ENCODE assay signal across 8 cellular contexts in the genomic region with DNA sequence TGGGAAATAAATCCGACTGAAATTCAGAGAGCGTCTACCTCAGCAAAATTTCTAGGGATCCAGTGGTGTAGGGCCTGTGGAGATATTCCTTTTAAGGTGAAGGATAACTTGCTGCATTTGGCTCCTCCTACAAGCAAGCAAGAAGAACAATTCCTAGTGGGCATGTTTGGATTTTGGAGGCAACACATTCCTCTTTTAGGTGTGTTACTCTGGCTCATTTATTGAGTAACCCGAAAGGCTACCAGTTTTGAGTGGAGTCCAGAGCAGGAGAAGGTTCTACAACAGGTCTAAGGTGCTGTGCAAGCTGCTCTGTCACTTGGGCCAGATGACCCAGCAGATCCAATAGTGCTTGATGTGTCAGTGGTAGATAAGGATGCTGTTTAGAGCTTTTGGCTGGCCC.
"Had no signal": no experiment of that assay in that cellular context is flagged by ENCODE, and none has a peak within 500 bp of the region (broad histone marks: within the 10 kb centered on the region; RNA-seq: fewer than 3 reads in every experiment).

No MANE protein-coding gene starts in this region.

- FAIRE-seq: G401.6, GM12878, GM12891, GM12892, GM18507, GM19239 had no signal

- DNase-seq: GDM1, GF-D8 had no signal

- ATAC-seq: GM12878 had no signal

- H3K4me3 ChIP-seq: GM12878 had no signal
